Comparison of ENCODE assay signal across 20 cellular contexts in genomic region chr2:101420623-101421022, GRCh38. TPM values are rescaled to one million over a fixed set of nuclear protein-coding genes. Genes with fewer than 3 reads are reported as not detected.
"Had no signal": no experiment of that assay in that cellular context is flagged by ENCODE, and none has a peak within 500 bp of the region (broad histone marks: within the 10 kb centered on the region; RNA-seq: fewer than 3 reads in every experiment).

No MANE protein-coding gene starts in this region.

- ATAC-seq: left lung; naive thymus-derived CD4-positive, alpha-beta T cell had no signal

- H2AFZ ChIP-seq: hepatocyte had no signal

- H3K4me2 ChIP-seq: hepatocyte had no signal

- H3K79me2 ChIP-seq: hepatocyte had no signal

- H3K27ac ChIP-seq: esophagus squamous epithelium, hepatocyte, left lung, skin epidermis, tibial artery, vagina had no signal

- H3K36me3 Mint-ChIP-seq: activated naive CD4-positive, alpha-beta T cell treated with anti-CD3 and anti-CD28 coated beads, Interleukin-2, amount 10 ng/mL, durations not matched to agents 7 days and 5 days had no signal

- H3K9me3 Mint-ChIP-seq: activated naive CD4-positive, alpha-beta T cell treated with anti-CD3 and anti-CD28 coated beads, Interleukin-2, amount 10 ng/mL, durations not matched to agents 7 days and 5 days; activated T-cell treated with anti-CD3 and anti-CD28 coated beads, Interleukin-2, amount 50 U/mL, for 24 hours had no signal

- H3K27me3 ChIP-seq: esophagus squamous epithelium, hepatocyte, left lung, tibial artery, vagina had no signal

- H3K27ac Mint-ChIP-seq: activated naive CD4-positive, alpha-beta T cell treated with anti-CD3 and anti-CD28 coated beads, Interleukin-2, amount 10 ng/mL, durations not matched to agents 7 days and 5 days; activated T-cell treated with anti-CD3 and anti-CD28 coated beads, Interleukin-2, amount 50 U/mL, for 24 hours had no signal

- H3K4me1 Mint-ChIP-seq: activated naive CD4-positive, alpha-beta T cell treated with anti-CD3 and anti-CD28 coated beads, Interleukin-2, amount 10 ng/mL, durations not matched to agents 7 days and 5 days had no signal

- H3K4me3 ChIP-seq: esophagus squamous epithelium, hepatocyte, left lung, skin epidermis, tibial artery, vagina had no signal

- H3K9me3 ChIP-seq: esophagus squamous epithelium, left lung, tibial artery, vagina had no signal

- H3K27me3 Mint-ChIP-seq: activated T-cell treated with anti-CD3 and anti-CD28 coated beads, Interleukin-2, amount 50 U/mL, for 24 hours; naive thymus-derived CD4-positive, alpha-beta T cell had no signal

- DNase-seq: activated CD4-positive, CD25-positive, alpha-beta regulatory T cell treated with anti-CD3 and anti-CD28 coated beads, Interleukin-2, amount 50 U/mL, for 72 hours; activated naive CD4-positive, alpha-beta T cell treated with anti-CD3 and anti-CD28 coated beads, Interleukin-2, amount 10 ng/mL, durations not matched to agents 7 days and 5 days; activated T-cell treated with anti-CD3 and anti-CD28 coated beads, Interleukin-2, amount 50 U/mL, for 24 hours; esophagus squamous epithelium; left lung; mammary epithelial cell; naive thymus-derived CD4-positive, alpha-beta T cell; posterior cingulate gyrus; retina; stimulated activated CD4-positive, alpha-beta T cell treated with anti-CD3 and anti-CD28 coated beads, Interleukin-15, amount 100 ng/mL, for 24 hours; stimulated activated CD4-positive, alpha-beta T cell treated with anti-CD3 and anti-CD28 coated beads, Interleukin-4, amount 100 ng/mL, for 1 hour; stimulated activated naive CD4-positive, alpha-beta T cell; T-helper 9 cell; tibial artery had no signal

- H3K4me1 ChIP-seq: left lung, tibial artery, vagina had no signal

- H3K4me3 Mint-ChIP-seq: activated naive CD4-positive, alpha-beta T cell treated with anti-CD3 and anti-CD28 coated beads, Interleukin-2, amount 10 ng/mL, durations not matched to agents 7 days and 5 days; activated T-cell treated with anti-CD3 and anti-CD28 coated beads, Interleukin-2, amount 50 U/mL, for 24 hours; naive thymus-derived CD4-positive, alpha-beta T cell had no signal

RNA-seq across cellular contexts. Expression of gene CREG2, which starts 33.3 kb away (rescaled TPM):
- total RNA-seq: left lung, mononuclear cell, subcutaneous adipose tissue had no signal

RNA-seq across cellular contexts. Expression of gene RFX8, which starts 54.3 kb away (rescaled TPM):
- total RNA-seq: cardiac septum, hepatocyte had no signal
